Comparison of ENCODE assay signal across 8 cellular contexts in the genomic region with DNA sequence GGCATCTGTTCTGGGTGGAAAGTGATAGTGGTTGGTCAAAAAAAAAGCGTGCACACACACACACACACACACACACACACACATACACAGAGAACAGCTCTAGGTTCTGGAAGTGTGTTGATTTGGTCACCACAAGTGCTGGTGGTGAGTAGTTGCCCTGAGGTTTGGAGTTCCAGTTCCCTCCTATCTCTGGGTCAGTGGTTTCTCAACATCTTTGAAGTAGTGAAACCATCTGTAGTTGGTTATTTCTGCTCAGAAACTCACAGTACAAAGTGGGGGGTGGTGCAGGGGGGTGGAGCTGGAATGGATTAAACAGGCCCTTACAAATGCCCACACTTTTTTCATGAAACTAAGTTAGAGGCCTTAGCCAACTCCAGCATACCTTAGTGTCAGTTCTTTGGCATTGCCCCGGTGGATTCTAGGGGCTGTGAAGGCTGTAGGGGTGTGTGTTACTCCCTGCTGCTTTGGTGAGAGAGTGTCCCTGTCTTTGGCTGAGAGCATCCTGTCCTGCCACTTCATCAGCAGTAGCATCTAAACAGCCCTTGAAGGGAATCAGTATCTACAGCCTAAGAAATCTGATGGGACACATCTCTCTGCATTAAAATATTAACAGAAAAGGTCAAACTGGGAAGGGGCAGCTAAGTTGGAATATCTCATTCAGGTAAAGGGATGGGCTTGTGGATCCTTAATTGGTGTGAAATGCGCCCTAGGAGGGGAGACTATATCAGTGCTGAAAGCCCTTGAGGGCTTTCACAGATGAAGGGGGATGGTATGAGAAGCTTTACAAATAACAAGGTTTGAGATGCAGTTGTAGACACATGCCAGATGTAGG. TPM values are rescaled to one million over a fixed set of nuclear protein-coding genes. Genes with fewer than 3 reads are reported as not detected.
DNase-seq lines count a peak whose midpoint lies in the region; ATAC-seq and TF ChIP-seq lines count a peak whose summit lies in the region.

No MANE protein-coding gene starts in this region.

- H3K4me3 ChIP-seq in Panc1 (ENCODE audit: low read depth in 2 of 2, low read length in 2 of 2), result no peak overlapping the region
- no peak overlapping the region for H3K4me3 ChIP-seq in epithelial cell of proximal tubule (ENCODE audit: low read depth, low read length)
- H3K4me3 ChIP-seq in smooth muscle cell, result no peak overlapping the region

- H3K27ac Mint-ChIP-seq in activated naive CD4-positive, alpha-beta T cell treated with anti-CD3 and anti-CD28 coated beads for 36 hours, result peak overlapping the region; percentile 78

- intact Hi-C loops in activated naive CD4-positive, alpha-beta T cell treated with anti-CD3 and anti-CD28 coated beads for 36 hours (cut with micrococcal nuclease), result loop anchor here (1.0 to 2.0 kb wide), 5 partner anchors 15 to 155 kb away; no protein-coding TSS in a partner anchor
- intact Hi-C loops in Panc1 (cut with micrococcal nuclease; ENCODE audit: unreplicated experiment), result no loop called here

- TF ChIP-seq CTCF in Panc1 (IDR thresholded peaks at IDR 0.05) (no peak), epithelial cell of proximal tubule (conservative IDR thresholded peaks at IDR 0.05; ENCODE audit: low read depth, low read length) (no peak), smooth muscle cell (IDR thresholded peaks at IDR 0.05; ENCODE audit: borderline replicate concordance, insufficient read depth, poor library complexity, severe bottlenecking) (no peak)

- DNase-seq in activated naive CD4-positive, alpha-beta T cell treated with anti-CD3 and anti-CD28 coated beads for 36 hours, result peak; percentile 44
- no peak for DNase-seq in activated naive CD4-positive, alpha-beta T cell treated with anti-CD3 and anti-CD28 coated beads, Interleukin-2, amount 50 U/mL, for 16 hours
- no peak for DNase-seq in Panc1 (ENCODE audit: low read depth, low spot score)
- DNase-seq in epithelial cell of proximal tubule (ENCODE audit: low read depth), result peak; percentile 59
- DNase-seq in smooth muscle cell (lab: John Stamatoyannopoulos, UW; ENCODE audit: unreplicated experiment), result no peak
- no peak for DNase-seq in LoVo (ENCODE audit: low spot score)
- DNase-seq in superior temporal gyrus (ENCODE audit: extremely low spot score), result no peak

- peaks cover 98% of the 10 kb centered on the region for H4K20me1 ChIP-seq in smooth muscle cell (ENCODE audit: low read depth)

- H3K9me3 ChIP-seq in Panc1 (ENCODE audit: control insufficient read depth, insufficient read depth, low read depth, low read length), result no peaks in the 10 kb centered on the region
- H3K9me3 ChIP-seq in smooth muscle cell (replicated peaks; ENCODE audit: low read depth), result no peaks in the 10 kb centered on the region

- H3K36me3 ChIP-seq in Panc1 (ENCODE audit: control insufficient read depth, insufficient read depth, low read length) (no peaks in the 10 kb centered on the region; the same call in 1 of the 2 replicates), smooth muscle cell (ENCODE audit: low read depth) (no peaks in the 10 kb centered on the region)

- H3K79me2 ChIP-seq in smooth muscle cell (ENCODE audit: low read depth), result peaks cover 91% of the 10 kb centered on the region

- BruUV-seq in Panc1 (replicated peaks; lab: Mats Ljungman, UMichigan), result TSS peak; percentile 2

- H3K27me3 ChIP-seq in Panc1 (ENCODE audit: control insufficient read depth, insufficient read depth, low read length) (no peaks in the 10 kb centered on the region), smooth muscle cell (ENCODE audit: low read depth) (no peaks in the 10 kb centered on the region)

- H3K4me1 ChIP-seq in Panc1 (ENCODE audit: control insufficient read depth, insufficient read depth, low read length) (peaks cover 100% of the 10 kb centered on the region), smooth muscle cell (ENCODE audit: low read depth) (peaks cover 76% of the 10 kb centered on the region)

- ATAC-seq in HG02678 (IDR thresholded peaks at IDR 0.05; ENCODE audit: unreplicated experiment), result peak; percentile 58
- no peak for ATAC-seq in Panc1

- H3K9ac ChIP-seq in smooth muscle cell (ENCODE audit: low read depth), result no peak overlapping the region

- H3K27ac ChIP-seq in Panc1 (ENCODE audit: low read length), result peak overlapping the region; percentile 100
- peak overlapping the region; percentile 27 for H3K27ac ChIP-seq in smooth muscle cell (ENCODE audit: low read depth)

- POLR2A ChIA-PET in Panc1 (lab: Charles Lee), result interaction anchor here (0.7 kb wide), 2 partner anchors 38 to 141 kb away, joined by 3 read pairs; no protein-coding TSS in a partner anchor

- no peaks in the 10 kb centered on the region for H3K27me3 Mint-ChIP-seq in activated naive CD4-positive, alpha-beta T cell treated with anti-CD3 and anti-CD28 coated beads for 36 hours (ENCODE audit: low read depth)

- H3K36me3 Mint-ChIP-seq in activated naive CD4-positive, alpha-beta T cell treated with anti-CD3 and anti-CD28 coated beads for 36 hours (ENCODE audit: low read depth), result peaks cover 15% of the 10 kb centered on the region

- CTCF ChIA-PET in activated naive CD4-positive, alpha-beta T cell treated with anti-CD3 and anti-CD28 coated beads for 36 hours (lab: Charles Lee), result interaction anchor here (0.6 to 5.0 kb wide), 6 partner anchors 11 to 157 kb away, joined by 3 to 21 read pairs (median 4); no protein-coding TSS in a partner anchor
- CTCF ChIA-PET in Panc1 (lab: Charles Lee), result no interaction called here

- WGBS in smooth muscle cell (ENCODE audit: low lambda C conversion rate), result 49% methylated on average over 3 of the region's 3 CpGs

- H3K4me1 Mint-ChIP-seq in activated naive CD4-positive, alpha-beta T cell treated with anti-CD3 and anti-CD28 coated beads for 36 hours (ENCODE audit: low read depth), result peaks cover 88% of the 10 kb centered on the region

- peaks cover 27% of the 10 kb centered on the region for H3F3A ChIP-seq in smooth muscle cell (ENCODE audit: low read depth)

- H3K4me3 Mint-ChIP-seq in activated naive CD4-positive, alpha-beta T cell treated with anti-CD3 and anti-CD28 coated beads for 36 hours, result no peak overlapping the region

- in situ Hi-C loops in Panc1 (cut with HindIII; ENCODE audit: low pct_unique_long_range_greater_than_20kb, low sequenced_read_pairs), result no loop called here

- H3K4me2 ChIP-seq in smooth muscle cell, result peak overlapping the region; percentile 45

- peaks cover 3% of the 10 kb centered on the region for H3K9me3 Mint-ChIP-seq in activated naive CD4-positive, alpha-beta T cell treated with anti-CD3 and anti-CD28 coated beads for 36 hours

- H2AFZ ChIP-seq in smooth muscle cell (ENCODE audit: low read depth), result no peak overlapping the region

RNA-seq across cellular contexts. Expression of a gene that starts 20.6 kb away (rescaled TPM):
- 10 to 100 TPM; 35.1 to 39.2 TPM for total RNA-seq in activated naive CD4-positive, alpha-beta T cell treated with anti-CD3 and anti-CD28 coated beads for 36 hours
- total RNA-seq in Panc1 (2021; ENCODE audit: unreplicated experiment), result 394 TPM
- polyA plus RNA-seq in Panc1 (2012; ENCODE audit: insufficient read length), result 255 TPM
- total RNA-seq in epithelial cell of proximal tubule, result 58.2 and 97.4 TPM in 2 replicates
- 21.9 and 25.9 TPM in 2 replicates for total RNA-seq in smooth muscle cell
- polyA plus RNA-seq in smooth muscle cell, result 20.2 and 27.7 TPM in 2 replicates

Comparison
In these comparisons a context has a peak if more than half of its experiments do, and no peak if none do; other contexts are left out.
1. DNase-seq: peak in activated naive CD4-positive, alpha-beta T cell treated with anti-CD3 and anti-CD28 coated beads for 36 hours (single experiment) and epithelial cell of proximal tubule (single experiment); none in activated naive CD4-positive, alpha-beta T cell treated with anti-CD3 and anti-CD28 coated beads, Interleukin-2, amount 50 U/mL, for 16 hours (single experiment), Panc1 (single experiment), smooth muscle cell (single experiment), LoVo (single experiment) and superior temporal gyrus (single experiment).